In genomic region chr11:62599069-62599696, GRCh38 we compare ENCODE assay signal across 1 cellular context.
A peak's percentile ranks its signal among the peaks of the same experiment; 100 is the strongest.
TF ChIP-seq lines count a peak whose summit lies in the region.

No MANE protein-coding gene starts in this region.

TF ChIP-seq in GM12878, 131 proteins besides CTCF, POLR2A, EP300 and RAD21 (continues in another document):
- no peak for TF ChIP-seq SMARCA5 (IDR thresholded peaks at IDR 0.05)
- no peak for TF ChIP-seq ZBED1 (IDR thresholded peaks at IDR 0.05; ENCODE audit: borderline replicate concordance)
- peak; percentile 62; the same call in 1 of the 2 replicates for TF ChIP-seq IKZF1 (conservative IDR thresholded peaks at IDR 0.05)
- TF ChIP-seq BCL3 (IDR thresholded peaks at IDR 0.05; ENCODE audit: borderline replicate concordance, insufficient read depth, low read depth, low read length, poor library complexity, severe bottlenecking), result no peak
- peak in 1 of 2 experiments; percentile 42; a peak in 1 of 4 replicates for TF ChIP-seq BHLHE40 (IDR thresholded peaks at IDR 0.05; ENCODE audit: borderline replicate concordance in 1 of 2, low read depth in 2 of 2, low read length in 1 of 2)
- TF ChIP-seq ZNF384 (IDR thresholded peaks at IDR 0.05; ENCODE audit: borderline replicate concordance, low read depth, low read length), result no peak
- TF ChIP-seq ZBTB40 (IDR thresholded peaks at IDR 0.05; ENCODE audit: borderline replicate concordance), result peak; percentile 50; the same call in 1 of the 2 replicates
- TF ChIP-seq POLR2AphosphoS5 (IDR thresholded peaks at IDR 0.05; ENCODE audit: low read length), result peak; percentile 87
- no peak for TF ChIP-seq KAT2A (conservative IDR thresholded peaks at IDR 0.05; ENCODE audit: control insufficient read depth, low read depth, low read length)
- no peak for TF ChIP-seq SIX5 (IDR thresholded peaks at IDR 0.05; ENCODE audit: low read depth, low read length, severe bottlenecking)
- no peak for TF ChIP-seq E2F4 (IDR thresholded peaks at IDR 0.05; ENCODE audit: low read depth, low read length)
- TF ChIP-seq STAT1 (conservative IDR thresholded peaks at IDR 0.05), result no peak
- TF ChIP-seq MYC (IDR thresholded peaks at IDR 0.05; ENCODE audit: insufficient read depth, insufficient read length, insufficient replicate concordance, low read length, severe bottlenecking), result no peak
- TF ChIP-seq SIN3A (IDR thresholded peaks at IDR 0.05; ENCODE audit: low read depth, low read length), result 0 out of 2 replicates have a peak, but pooled peaks have one; percentile 66
- TF ChIP-seq SUPT20H (IDR thresholded peaks at IDR 0.05; ENCODE audit: borderline replicate concordance, control insufficient read depth, low read depth, low read length), result no peak
- peak; percentile 19; the same call in 1 of the 2 replicates for TF ChIP-seq SPI1 (IDR thresholded peaks at IDR 0.05; ENCODE audit: borderline replicate concordance, insufficient read depth, low read depth, low read length)
- no peak for TF ChIP-seq MTA3 (IDR thresholded peaks at IDR 0.05; ENCODE audit: borderline replicate concordance, low read length)
- no peak; the same call in 1 of the 2 replicates for TF ChIP-seq NFYA (IDR thresholded peaks at IDR 0.05; ENCODE audit: borderline replicate concordance, low read depth, low read length)
- TF ChIP-seq CEBPZ (IDR thresholded peaks at IDR 0.05; ENCODE audit: low read depth, low read length), result no peak
- peak; percentile 38; the same call in 1 of the 2 replicates for TF ChIP-seq PKNOX1 (IDR thresholded peaks at IDR 0.05)
- TF ChIP-seq CEBPB (IDR thresholded peaks at IDR 0.05; ENCODE audit: borderline replicate concordance in 1 of 2, low read depth in 2 of 2, low read length in 2 of 2), result no peak
- TF ChIP-seq USF2 (IDR thresholded peaks at IDR 0.05; ENCODE audit: borderline replicate concordance, low read depth, low read length), result no peak
- no peak; the same call in 1 of the 2 replicates for TF ChIP-seq ZBTB4 (CRISPR knock-in tag; IDR thresholded peaks at IDR 0.05)
- TF ChIP-seq TBL1XR1 (IDR thresholded peaks at IDR 0.05; ENCODE audit: low read depth, low read length), result 0 out of 2 replicates have a peak, but pooled peaks have one; percentile 29
- TF ChIP-seq RELB (IDR thresholded peaks at IDR 0.05; ENCODE audit: low read depth), result peak; percentile 89
- peak; percentile 7 for TF ChIP-seq MEF2B (IDR thresholded peaks at IDR 0.05; ENCODE audit: partially characterized antibody, poor library complexity, severe bottlenecking)
- no peak for TF ChIP-seq CBX5 (IDR thresholded peaks at IDR 0.05; ENCODE audit: low read depth)
- TF ChIP-seq MTA2 (IDR thresholded peaks at IDR 0.05; ENCODE audit: low read depth), result peak; percentile 42; the same call in 1 of the 2 replicates
- no peak for TF ChIP-seq NR2C2 (IDR thresholded peaks at IDR 0.05; ENCODE audit: borderline replicate concordance, control insufficient read depth, insufficient read length, low read depth)
- TF ChIP-seq JUND (IDR thresholded peaks at IDR 0.05; ENCODE audit: low read depth, low read length), result 0 out of 2 replicates have a peak, but pooled peaks have one; percentile 13
- TF ChIP-seq TCF7 (IDR thresholded peaks at IDR 0.05; ENCODE audit: borderline replicate concordance), result no peak
- TF ChIP-seq CBFB (IDR thresholded peaks at IDR 0.05; ENCODE audit: low read depth), result peak; percentile 92
- no peak for TF ChIP-seq SUZ12 (IDR thresholded peaks at IDR 0.05; ENCODE audit: unreplicated experiment)
- no peak for TF ChIP-seq NFXL1 (IDR thresholded peaks at IDR 0.05; ENCODE audit: borderline replicate concordance)
- TF ChIP-seq PAX5 (IDR thresholded peaks at IDR 0.05; ENCODE audit: borderline replicate concordance, low read depth, low read length), result no peak; the same call in 1 of the 2 replicates
- no peak for TF ChIP-seq ZNF274 (IDR thresholded peaks at IDR 0.05; ENCODE audit: insufficient read depth, insufficient read length)
- no peak for TF ChIP-seq ZBTB33 (IDR thresholded peaks at IDR 0.05)
- 0 out of 2 replicates have a peak, but pooled peaks have one; percentile 44 for TF ChIP-seq NR2F1 (conservative IDR thresholded peaks at IDR 0.05)
- no peak for TF ChIP-seq RCOR1 (conservative IDR thresholded peaks at IDR 0.05; ENCODE audit: low read depth, low read length)
